Comparison of ENCODE assay signal across 18 cellular contexts in the genomic region with DNA sequence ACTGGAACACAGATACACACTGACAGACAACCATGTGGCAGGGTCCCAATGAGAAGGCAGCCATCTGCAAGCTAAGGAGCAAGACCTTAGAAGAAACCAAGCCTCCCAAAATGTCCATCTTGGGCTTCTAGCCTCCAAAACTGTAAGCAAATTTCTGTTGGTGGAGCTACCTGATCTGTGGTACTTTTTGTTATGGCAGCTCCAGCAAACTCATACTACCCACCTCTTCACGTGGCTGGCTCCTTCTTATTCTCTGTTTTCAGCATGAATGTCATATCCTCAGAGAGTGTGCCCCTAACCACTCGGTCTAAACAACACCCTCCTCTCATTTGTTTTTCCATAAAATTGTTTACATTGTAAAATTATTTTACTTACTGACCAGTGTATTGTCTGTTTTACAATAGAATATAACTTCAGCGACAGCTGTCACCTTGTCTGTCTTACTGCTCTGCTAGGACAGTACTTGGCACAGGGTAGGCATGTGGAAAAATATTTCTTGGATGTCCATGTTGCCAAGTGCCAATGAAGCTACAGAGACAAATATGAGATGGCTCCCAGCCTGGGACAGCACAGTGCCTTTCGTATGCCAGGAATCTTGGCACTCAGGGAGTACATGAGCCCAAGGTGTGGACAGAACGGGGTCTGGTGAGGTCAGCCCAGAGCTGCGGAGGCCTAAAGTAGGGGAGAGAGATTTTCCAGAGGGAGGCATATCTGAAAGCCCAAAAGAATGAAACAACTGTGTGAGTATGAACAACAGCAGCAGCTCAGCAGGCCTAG. TPM values are rescaled to one million over a fixed set of nuclear protein-coding genes. Genes with fewer than 3 reads are reported as not detected.
A peak's percentile ranks its signal among the peaks of the same experiment; 100 is the strongest.
DNase-seq lines count a peak whose midpoint lies in the region; ATAC-seq and TF ChIP-seq lines count a peak whose summit lies in the region.
"Had no signal": no experiment of that assay in that cellular context is flagged by ENCODE, and none has a peak within 500 bp of the region (broad histone marks: within the 10 kb centered on the region; RNA-seq: fewer than 3 reads in every experiment).

No MANE protein-coding gene starts in this region.

- peak; percentile 74 for DNase-seq in Right ventricle myocardium superior
- DNase-seq in left lobe of liver (ENCODE audit: low spot score), result no peak
- DNase-seq in gastrocnemius medialis, result peak; percentile 75 to 90
- no peak for DNase-seq in middle frontal gyrus (ENCODE audit: extremely low spot score, low spot score)
- no peak for DNase-seq in NCI-H146 treated with DMSO at 0.1 percent for 48 hours (lab: John Stamatoyannopoulos, UW; ENCODE audit: unreplicated experiment)
- no peak for DNase-seq in NCI-H748 treated with DMSO at 0.1 percent for 48 hours (lab: John Stamatoyannopoulos, UW)
- DNase-seq: COR-L47, H9, IMR-90, Kasumi-1, MV-4-11, NCI-H1436, NCI-H2029 treated with DMSO at 0.1 percent for 48 hours, NCI-H510A treated with DMSO at 0.1 percent for 48 hours, SHP77 treated with DMSO at 0.1 percent for 48 hours had no signal

- ATAC-seq in Right ventricle myocardium superior (ENCODE audit: poor library complexity) (peak; percentile 98), left lobe of liver (peak; percentile 23), gastrocnemius medialis (peak; percentile 98 to 99), GM21360 (IDR thresholded peaks at IDR 0.05; ENCODE audit: unreplicated experiment) (no peak)
- ATAC-seq: SK-N-SH treated with all-trans-retinoic acid at 6 μM for 48 hours had no signal

- no peak overlapping the region for H3K4me3 ChIP-seq in gastrocnemius medialis

- no peak for TF ChIP-seq CTCF in VCaP (conservative IDR thresholded peaks at IDR 0.05)
- no peak for TF ChIP-seq CTCF in gastrocnemius medialis (IDR thresholded peaks at IDR 0.05 in 4 of 5, conservative IDR thresholded peaks at IDR 0.05 in 1 of 5)

- intact Hi-C loops in Right ventricle myocardium superior (cut with DNase I), result no loop called here
- intact Hi-C loops in gastrocnemius medialis (cut with DNase I; ENCODE audit: low total_unique reads), result loop anchor here (2.0 to 5.0 kb wide), 3 partner anchors 17 to 48 kb away; a partner anchor contains a TSS

- no peaks in the 10 kb centered on the region for H3K36me3 ChIP-seq in gastrocnemius medialis

- no peaks in the 10 kb centered on the region for H3K9me3 ChIP-seq in gastrocnemius medialis

- H3K4me1 ChIP-seq in gastrocnemius medialis, result peaks cover 17 to 18% of the 10 kb centered on the region in 2 donors

- in situ Hi-C loops in gastrocnemius medialis (cut with MboI; ENCODE audit: low sequenced_read_pairs in 4 of 4), result no loop called here

- peak overlapping the region; percentile 30; the same call in 1 of the 2 replicates for H3K27ac ChIP-seq in VCaP
- peak overlapping the region; percentile 38 to 84 (median 68) for H3K27ac ChIP-seq in gastrocnemius medialis

- TF ChIP-seq POLR2A in gastrocnemius medialis (IDR thresholded peaks at IDR 0.05), result no peak

- no peaks in the 10 kb centered on the region for H3K27me3 ChIP-seq in gastrocnemius medialis

RNA-seq across cellular contexts. Expression of a gene that starts 17.4 kb away (rescaled TPM):
- total RNA-seq in Right ventricle myocardium superior (87.8 TPM), left lobe of liver (3.3 TPM), gastrocnemius medialis (10 to 100 TPM; 17.3 to 74.7 (median 35.0) TPM)

Comparison
In these comparisons a context has a peak if more than half of its experiments do, and no peak if none do; other contexts are left out.
1. DNase-seq: peak in Right ventricle myocardium superior (single experiment) and gastrocnemius medialis (2 of 2); none in left lobe of liver (single experiment), middle frontal gyrus (single experiment), NCI-H146 treated with DMSO at 0.1 percent for 48 hours (single experiment) and NCI-H748 treated with DMSO at 0.1 percent for 48 hours (single experiment).